ENCODE assay signal across 8 cellular contexts in the genomic region with DNA sequence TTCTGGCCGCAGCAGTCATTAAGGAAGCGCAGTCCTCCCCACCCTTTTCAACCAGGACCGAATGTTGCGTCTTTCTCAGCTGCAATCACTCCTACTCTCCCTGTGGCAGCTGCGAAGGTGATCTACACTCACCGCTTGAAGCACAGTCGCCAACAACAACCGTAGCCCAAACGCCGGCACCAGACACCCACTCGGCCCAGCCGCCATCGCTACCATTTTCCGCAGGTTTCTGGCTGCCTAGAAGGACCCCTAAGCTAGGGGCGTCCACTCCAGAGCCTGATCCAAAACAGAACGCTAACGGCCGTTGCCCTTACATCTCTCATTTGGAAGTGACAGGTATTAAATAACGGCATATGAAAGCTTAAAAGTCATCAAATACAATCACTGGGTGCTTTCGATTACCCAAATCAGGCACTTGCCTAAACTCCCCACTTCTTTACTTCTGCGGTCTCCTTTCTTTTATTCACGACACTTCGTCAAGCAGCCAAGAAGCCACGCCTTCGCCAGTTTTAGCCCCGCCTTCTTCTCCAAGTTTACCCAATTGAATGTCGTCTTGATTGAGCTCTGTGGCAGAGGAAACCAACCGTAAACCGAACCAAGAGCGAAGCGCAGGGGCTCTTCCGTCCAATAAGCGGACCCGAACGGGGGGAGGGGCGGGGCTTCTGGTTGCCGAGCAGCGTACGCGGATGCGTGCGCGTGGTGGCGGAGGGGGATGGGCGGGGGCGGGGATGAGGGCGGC. TPM values are rescaled to one million over a fixed set of nuclear protein-coding genes. Genes with fewer than 3 reads are reported as not detected.
DNase-seq lines count a peak whose midpoint lies in the region; ATAC-seq and TF ChIP-seq lines count a peak whose summit lies in the region.

A gene (minus strand): TSS at position 231 of the 739 bp plus-strand sequence. CDS start 15 bp downstream, at position 216.

- H3K27me3 Mint-ChIP-seq in activated naive CD8-positive, alpha-beta T cell treated with anti-CD3 and anti-CD28 coated beads, Interleukin-2, amount 10 ng/mL, durations not matched to agents 7 days and 5 days, result no peaks in the 10 kb centered on the region
- no peaks in the 10 kb centered on the region for H3K27me3 Mint-ChIP-seq in glutamatergic neuron (ENCODE audit: unreplicated experiment)

- H3K4me1 Mint-ChIP-seq in activated naive CD8-positive, alpha-beta T cell treated with anti-CD3 and anti-CD28 coated beads, Interleukin-2, amount 10 ng/mL, durations not matched to agents 7 days and 5 days, result peaks cover 29% of the 10 kb centered on the region
- peaks cover 4% of the 10 kb centered on the region for H3K4me1 Mint-ChIP-seq in glutamatergic neuron (ENCODE audit: low read depth, unreplicated experiment)

- peak; percentile 85 for ATAC-seq in HG02678 (IDR thresholded peaks at IDR 0.05; ENCODE audit: unreplicated experiment)
- peak; percentile 92 for ATAC-seq in activated naive CD8-positive, alpha-beta T cell treated with anti-CD3 and anti-CD28 coated beads, Interleukin-2, amount 10 ng/mL, durations not matched to agents 7 days and 5 days (ENCODE audit: low read depth)
- peak; percentile 100 for ATAC-seq in thoracic aorta (ENCODE audit: insufficient number of reproducible peaks, low FRiP score, low read depth)

- peaks cover 22% of the 10 kb centered on the region for H3K36me3 Mint-ChIP-seq in activated naive CD8-positive, alpha-beta T cell treated with anti-CD3 and anti-CD28 coated beads, Interleukin-2, amount 10 ng/mL, durations not matched to agents 7 days and 5 days
- H3K36me3 Mint-ChIP-seq in glutamatergic neuron (ENCODE audit: unreplicated experiment), result peaks cover 4% of the 10 kb centered on the region

- H3K27ac Mint-ChIP-seq in activated naive CD8-positive, alpha-beta T cell treated with anti-CD3 and anti-CD28 coated beads, Interleukin-2, amount 10 ng/mL, durations not matched to agents 7 days and 5 days, result no peak within 1 kb of the TSS
- H3K27ac Mint-ChIP-seq in glutamatergic neuron (ENCODE audit: unreplicated experiment), result no peak within 1 kb of the TSS

- peak within 1 kb of the TSS; percentile 86 for H3K4me2 ChIP-seq in osteoblast (ENCODE audit: insufficient read depth, low read length)

- no peaks in the 10 kb centered on the region for H3K9me3 Mint-ChIP-seq in activated naive CD8-positive, alpha-beta T cell treated with anti-CD3 and anti-CD28 coated beads, Interleukin-2, amount 10 ng/mL, durations not matched to agents 7 days and 5 days
- peaks cover 3% of the 10 kb centered on the region for H3K9me3 Mint-ChIP-seq in glutamatergic neuron (ENCODE audit: unreplicated experiment)

- H3K27ac ChIP-seq in osteoblast (ENCODE audit: low read depth, low read length), result peak within 1 kb of the TSS; percentile 99
- peak within 1 kb of the TSS; percentile 86 to 90 for H3K27ac ChIP-seq in thoracic aorta

- TF ChIP-seq CTCF in GM12864 (IDR thresholded peaks at IDR 0.05; ENCODE audit: low read depth, low read length, missing control alignments) (no peak), glutamatergic neuron (IDR thresholded peaks at IDR 0.05; ENCODE audit: partially characterized antibody, unreplicated experiment) (no peak), osteoblast (IDR thresholded peaks at IDR 0.05; ENCODE audit: extremely low read depth, low read depth, low read length) (no peak), thoracic aorta (IDR thresholded peaks at IDR 0.05) (no peak)

- no peak within 1 kb of the TSS for H3K4me3 Mint-ChIP-seq in activated naive CD8-positive, alpha-beta T cell treated with anti-CD3 and anti-CD28 coated beads, Interleukin-2, amount 10 ng/mL, durations not matched to agents 7 days and 5 days
- no peak within 1 kb of the TSS for H3K4me3 Mint-ChIP-seq in glutamatergic neuron (ENCODE audit: unreplicated experiment)

- POLR2A ChIA-PET in activated naive CD8-positive, alpha-beta T cell treated with anti-CD3 and anti-CD28 coated beads, Interleukin-2, amount 10 ng/mL, durations not matched to agents 7 days and 5 days (lab: Charles Lee), result interaction anchor here (0.5 to 3.0 kb wide), 11 partner anchors 20 to 1903 kb away, joined by 3 to 24 read pairs (median 4); a partner anchor contains a TSS

- DNase-seq in GM12864 (ENCODE audit: low read depth), result peak; percentile 100
- peak; percentile 100 for DNase-seq in NCI-H1105 treated with DMSO at 0.1 percent for 48 hours (lab: John Stamatoyannopoulos, UW)
- DNase-seq in SKM-1 treated with dmso at 0.1 percent for 144 hours (lab: John Stamatoyannopoulos, UW; ENCODE audit: unreplicated experiment), result peak; percentile 99
- DNase-seq in activated naive CD8-positive, alpha-beta T cell treated with anti-CD3 and anti-CD28 coated beads, Interleukin-2, amount 10 ng/mL, durations not matched to agents 7 days and 5 days, result peak; percentile 96
- peak; percentile 99 for DNase-seq in glutamatergic neuron
- DNase-seq in osteoblast (ENCODE audit: insufficient read length, low spot score, missing footprints), result peak; percentile 98
- peak; percentile 98 for DNase-seq in thoracic aorta (ENCODE audit: low spot score)

- peak within 1 kb of the TSS; percentile 99 for H2AFZ ChIP-seq in osteoblast (ENCODE audit: low read length)

- H3K36me3 ChIP-seq in osteoblast (ENCODE audit: insufficient read depth, low read length), result no peaks in the 10 kb centered on the region
- no peaks in the 10 kb centered on the region for H3K36me3 ChIP-seq in thoracic aorta

- H3K4me1 ChIP-seq in osteoblast (ENCODE audit: insufficient read depth, low read length) (peaks cover 20% of the 10 kb centered on the region), thoracic aorta (ENCODE audit: control insufficient read depth in 1 of 2, low read depth in 2 of 2) (peaks cover 11 to 28% of the 10 kb centered on the region in 2 donors)

- H3K9me3 ChIP-seq in osteoblast (ENCODE audit: low read depth, low read length) (no peaks in the 10 kb centered on the region), thoracic aorta (no peaks in the 10 kb centered on the region)

- H3K4me3 ChIP-seq in GM12864 (ENCODE audit: low read depth, low read length) (peak within 1 kb of the TSS; percentile 98), osteoblast (ENCODE audit: insufficient read depth, low read length) (peak within 1 kb of the TSS; percentile 100), thoracic aorta (peak within 1 kb of the TSS; percentile 84)

- peaks cover 84% of the 10 kb centered on the region for H3K79me2 ChIP-seq in osteoblast (ENCODE audit: insufficient read depth, low read length)

- H3K27me3 ChIP-seq in osteoblast (ENCODE audit: insufficient read depth, low read length) (no peaks in the 10 kb centered on the region), thoracic aorta (replicated peaks; ENCODE audit: insufficient read depth) (no peaks in the 10 kb centered on the region)

- peaks cover 41% of the 10 kb centered on the region for H4K20me1 ChIP-seq in osteoblast (ENCODE audit: insufficient read depth, low read length)

RNA-seq across cellular contexts. Expression of the gene that starts here (rescaled TPM):
- 100 to 1,000 TPM; 137 to 138 TPM for total RNA-seq in activated naive CD8-positive, alpha-beta T cell treated with anti-CD3 and anti-CD28 coated beads, Interleukin-2, amount 10 ng/mL, durations not matched to agents 7 days and 5 days
- total RNA-seq in glutamatergic neuron (ENCODE audit: unreplicated experiment) (95.2 TPM), osteoblast (171 and 182 TPM in 2 replicates), thoracic aorta (10 to 100 TPM; 68.8 to 94.0 TPM)

Comparison
In these comparisons a context has a peak if more than half of its experiments do, and no peak if none do; other contexts are left out.
1. Peak in every context shown above with its lines: DNase-seq, ATAC-seq, H3K4me3 ChIP-seq and H3K27ac ChIP-seq.